17 cellular contexts compared by ENCODE assay signal in the genomic region with DNA sequence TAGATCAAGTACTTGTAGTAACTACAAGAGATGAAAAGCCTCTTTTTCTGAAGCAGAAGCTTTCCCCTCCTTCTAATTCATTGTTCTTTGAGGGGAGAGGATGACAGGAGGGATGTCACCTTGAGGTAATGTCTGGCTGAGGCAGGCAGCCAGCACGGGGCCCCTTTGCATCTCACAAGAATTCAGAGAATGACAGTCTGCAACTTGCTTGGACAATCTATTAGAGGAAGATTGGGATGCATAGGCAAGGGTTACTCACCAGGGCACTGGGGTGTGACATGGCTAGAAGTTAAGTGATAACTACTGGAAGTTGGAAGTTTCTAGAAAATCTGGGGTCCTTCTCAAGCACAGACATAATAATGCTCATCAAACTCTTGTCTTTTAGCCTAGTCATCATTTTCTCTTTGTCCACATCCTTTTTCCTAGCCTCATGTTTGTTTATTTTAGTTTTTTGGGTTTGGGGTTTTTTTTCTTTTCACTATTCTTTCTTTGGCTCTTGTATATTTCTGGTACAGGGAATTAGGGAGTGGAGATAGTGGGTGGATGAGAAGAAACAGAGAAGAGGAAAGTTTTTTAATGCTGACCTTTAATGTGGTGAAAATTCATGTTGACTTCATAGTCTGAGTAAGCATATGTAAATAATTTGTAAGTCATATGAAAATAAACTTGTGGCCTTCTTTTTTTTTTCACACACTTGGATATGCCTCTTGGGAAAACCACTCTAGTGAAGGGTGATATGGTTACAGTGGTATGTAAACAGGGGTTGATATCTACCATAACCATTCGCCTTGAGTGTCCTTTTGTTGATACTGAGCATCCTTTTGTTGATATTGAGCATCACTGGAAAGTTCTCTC. TPM values are rescaled to one million over a fixed set of nuclear protein-coding genes. Genes with fewer than 3 reads are reported as not detected.
A peak's percentile ranks its signal among the peaks of the same experiment; 100 is the strongest.
DNase-seq lines count a peak whose midpoint lies in the region; ATAC-seq, FAIRE-seq and TF ChIP-seq lines count a peak whose summit lies in the region.
"Had no signal": no experiment of that assay in that cellular context is flagged by ENCODE, and none has a peak within 500 bp of the region (broad histone marks: within the 10 kb centered on the region; RNA-seq: fewer than 3 reads in every experiment).

No MANE protein-coding gene starts in this region.

- DNase-seq in A172 (ENCODE audit: low spot score) (peak; percentile 8), GM23248 (peak; percentile 67), K562 (ENCODE audit: extremely low read depth in 1 of 4, low spot score in 3 of 4) (no peak), kidney tubule cell (ENCODE audit: low spot score) (peak; percentile 85), Right ventricle myocardium superior (no peak), NCI-H1105 (lab: John Stamatoyannopoulos, UW) (no peak)
- DNase-seq: activated CD8-positive, alpha-beta memory T cell treated with anti-CD3 and anti-CD28 coated beads, Interleukin-2, amount 50 U/mL, for 48 hours; activated naive CD8-positive, alpha-beta T cell treated with anti-CD3 and anti-CD28 coated beads, Interleukin-2, amount 10 ng/mL, durations not matched to agents 7 days and 5 days; mucosa of descending colon; NCI-H1092 treated with DMSO at 0.1 percent for 48 hours; NCI-H524 treated with DMSO at 0.1 percent for 48 hours; SHP77 treated with DMSO at 0.1 percent for 48 hours; WERI-Rb-1 had no signal

- H3K4me1 ChIP-seq in GM23248 (ENCODE audit: insufficient read depth) (peaks cover 29% of the 10 kb centered on the region), K562 (replicated peaks in 1 of 2; ENCODE audit: control insufficient read depth in 2 of 2, insufficient read depth in 2 of 2, low read length in 2 of 2) (peaks cover 0 to 6% of the 10 kb centered on the region in 2 experiments; a peak in 3 of 5 replicates)
- H3K4me1 ChIP-seq: BLaER1 had no signal

- H3F3A ChIP-seq in GM23248 (ENCODE audit: insufficient read depth): peaks cover 50% of the 10 kb centered on the region

- CTCF ChIA-PET in K562 (lab: Yijun Ruan, JAX; ENCODE audit: low intra/inter-chr PET ratio): no interaction called here

- H3K27me3 ChIP-seq in GM23248 (replicated peaks; ENCODE audit: insufficient read depth): no peaks in the 10 kb centered on the region
- H3K27me3 ChIP-seq in K562 (ENCODE audit: control insufficient read depth in 2 of 2, insufficient read depth in 2 of 2, low read length in 2 of 2): no peaks in the 10 kb centered on the region
- H3K27me3 ChIP-seq: BLaER1 had no signal

- H3K79me2 ChIP-seq in GM23248 (ENCODE audit: insufficient read depth): no peaks in the 10 kb centered on the region
- H3K79me2 ChIP-seq in K562 (ENCODE audit: control insufficient read depth, insufficient read depth, low read length): no peaks in the 10 kb centered on the region

- peak overlapping the region; percentile 36 for H3K27ac ChIP-seq in GM23248
- H3K27ac ChIP-seq in K562 (ENCODE audit: extremely low read depth, low read depth, low read length): no peak overlapping the region
- H3K27ac ChIP-seq: BLaER1, WERI-Rb-1 had no signal

- 4 to 13% methylated on average over 2 of the region's 2 CpGs for WGBS in GM23248 (ENCODE audit: low coverage in 1 of 2, low lambda C conversion rate in 2 of 2, missing lambda C conversion rate in 2 of 2), 2 experiments
- WGBS in K562 (ENCODE audit: insufficient coverage, low coverage, missing lambda C conversion rate): 0% methylated on average over 1 of the region's 2 CpGs

- H3K9ac ChIP-seq in GM23248 (no peak overlapping the region), K562 (ENCODE audit: insufficient read depth in 1 of 2, low read depth in 2 of 2, low read length in 2 of 2) (no peak overlapping the region)
- H3K9ac ChIP-seq: BLaER1 had no signal

- ATAC-seq in K562: no peak
- ATAC-seq in HG02610 (IDR thresholded peaks at IDR 0.05; ENCODE audit: unreplicated experiment): no peak
- ATAC-seq in HG03442 (IDR thresholded peaks at IDR 0.05; ENCODE audit: unreplicated experiment): no peak
- ATAC-seq in Right ventricle myocardium superior (ENCODE audit: poor library complexity): no peak
- ATAC-seq: mucosa of descending colon, sciatic nerve had no signal

- intact Hi-C loops in K562 (cut with micrococcal nuclease) (loop anchor here (10.0 kb wide), 1 partner anchor 929 kb away; no protein-coding TSS in a partner anchor), Right ventricle myocardium superior (cut with DNase I) (no loop called here)

- no peak for TF ChIP-seq RAD21 in K562 (CRISPR knock-in tag; conservative IDR thresholded peaks at IDR 0.05 in 1 of 2, IDR thresholded peaks at IDR 0.05 in 1 of 2)

- no TSS peak for BruUV-seq in K562 (replicated peaks; lab: Mats Ljungman, UMichigan)

- in situ Hi-C loops in GM23248 (cut with MboI): loop anchor here (10.0 to 25.0 kb wide), 2 partner anchors 269 to 671 kb away; partner anchors contain the start of genes ESRRB, IFT43 and TGFB3
- in situ Hi-C loops in K562 (cut with MboI): loop anchor here (5.0 to 25.0 kb wide), 3 partner anchors 266 to 939 kb away; partner anchors contain the start of genes ESRRB and TGFB3

- POLR2A ChIA-PET in K562 (lab: Yijun Ruan, JAX): interaction anchor here (0.9 kb wide), 1 partner anchor 171 kb away, joined by 3 read pairs; no protein-coding TSS in a partner anchor

- TF ChIP-seq POLR2A in K562 (conservative IDR thresholded peaks at IDR 0.05): no peak

- H3K4me3 ChIP-seq in GM23248: no peak overlapping the region
- no peak overlapping the region for H3K4me3 ChIP-seq in K562
- H3K4me3 ChIP-seq: BLaER1, mucosa of descending colon had no signal

- no peaks in the 10 kb centered on the region for H3K36me3 ChIP-seq in GM23248 (ENCODE audit: low read depth)
- H3K36me3 ChIP-seq in K562 (ENCODE audit: control insufficient read depth, insufficient read depth, low read length): peaks cover 6% of the 10 kb centered on the region; the same call in 1 of the 3 replicates

- FAIRE-seq in K562 (lab: Jason Lieb, UNC): no peak

- no peaks in the 10 kb centered on the region for H3K9me2 ChIP-seq in GM23248 (ENCODE audit: insufficient read depth)

- no peak for TF ChIP-seq EP300 in K562 (IDR thresholded peaks at IDR 0.05; ENCODE audit: low read length)

- H3K4me2 ChIP-seq in GM23248 (ENCODE audit: unreplicated experiment) (peak overlapping the region; percentile 35), K562 (ENCODE audit: insufficient read depth, low read length) (no peak overlapping the region)
- H3K4me2 ChIP-seq: BLaER1 had no signal

- H2AFZ ChIP-seq in GM23248 (no peak overlapping the region), K562 (ENCODE audit: low read depth, low read length) (no peak overlapping the region)

- no peak for TF ChIP-seq CTCF in K562 (IDR thresholded peaks at IDR 0.05 in 2 of 3, conservative IDR thresholded peaks at IDR 0.05 in 1 of 3; ENCODE audit: insufficient read depth in 2 of 3, low read depth in 1 of 3, low read length in 3 of 3)

- H3K9me1 ChIP-seq in K562 (ENCODE audit: control insufficient read depth, insufficient read depth, low read length): no peaks in the 10 kb centered on the region

- H4K20me1 ChIP-seq in GM23248 (ENCODE audit: insufficient read depth): no peaks in the 10 kb centered on the region
- no peaks in the 10 kb centered on the region for H4K20me1 ChIP-seq in K562 (replicated peaks; ENCODE audit: control insufficient read depth, insufficient read depth, low read length)
- H4K20me1 ChIP-seq: BLaER1 had no signal

- H3K9me3 ChIP-seq in GM23248 (ENCODE audit: low read depth): no peaks in the 10 kb centered on the region
- no peaks in the 10 kb centered on the region for H3K9me3 ChIP-seq in K562 (replicated peaks; ENCODE audit: control insufficient read depth, insufficient read depth, low read depth, low read length)
- H3K9me3 ChIP-seq: BLaER1, mucosa of descending colon had no signal

RNA-seq across cellular contexts. Expression of gene TTLL5, which starts 55.1 kb away (rescaled TPM):
- 10.1 and 16.8 TPM in 2 replicates for total RNA-seq in A172 (2014; rRNA removed; shearing (Covaris generic))
- total RNA-seq in GM23248 (2014; rRNA removed; shearing (Covaris generic)): 14.8 and 17.8 TPM in 2 replicates
- polyA plus RNA-seq in GM23248 (2016; fragmentation: Nextera tagmentation; extraction: Ambion mirVana) (14.3 and 14.6 TPM in 2 replicates), K562 (2011; rRNA removed) (17.9 and 18.9 TPM in 2 replicates), K562 (2014; fragmentation: Illumina TruSeq; extraction: Trizol) (13.4 and 15.8 TPM in 2 replicates), K562 (2014; fragmentation: Nextera tagmentation; extraction: Ambion mirVana) (1 to 10 TPM; 4.1 to 5.4 TPM), K562 (2014; rRNA removed) (12.1 and 12.3 TPM in 2 replicates)
- total RNA-seq in K562 (2011; cell fraction: chromatin; rRNA removed; ENCODE audit: low replicate concordance): 110 and 194 TPM in 2 replicates
- total RNA-seq in K562 (2011; cell fraction: nucleolus; rRNA removed): 36.7 and 39.5 TPM in 2 replicates
- 63.6 and 87.8 TPM in 2 replicates for total RNA-seq in K562 (2011; cell fraction: nucleoplasm; rRNA removed)
- total RNA-seq in K562 (2014; rRNA removed) (9.0 and 10.8 TPM in 2 replicates), K562 (2014; rRNA removed; fragmentation: Illumina TruSeq; extraction: Trizol) (12.6 and 16.7 TPM in 2 replicates), K562 (2015; rRNA removed; fragmentation: Illumina TruSeq; extraction: Trizol) (16.9 and 17.0 TPM in 2 replicates), K562 (2021) (17.3 and 17.7 TPM in 2 replicates), Right ventricle myocardium superior (15.1 TPM)
- polyA plus RNA-seq in K562 (2011; cell fraction: cytosol; rRNA removed): 7.4 and 10.1 TPM in 2 replicates
- 24.1 and 26.5 TPM in 2 replicates for polyA plus RNA-seq in K562 (2011; cell fraction: nucleus; rRNA removed)
- polyA plus RNA-seq in K562 (2012): 10.2 and 11.5 TPM in 2 replicates
- 67.6 and 79.8 TPM in 2 replicates for polyA minus RNA-seq in K562 (2011; rRNA and poly(A)+ RNA removed)
- 9.8 and 17.4 TPM in 2 replicates for polyA minus RNA-seq in K562 (2011; cell fraction: cytosol; rRNA and poly(A)+ RNA removed)
- 38.1 and 61.6 TPM in 2 replicates for polyA minus RNA-seq in K562 (2011; cell fraction: nucleus; rRNA and poly(A)+ RNA removed)

RNA-seq across cellular contexts. Expression of gene ERG28, which starts 55.5 kb away (rescaled TPM):
- 6.1 and 6.4 TPM in 2 replicates for total RNA-seq in A172 (2014; rRNA removed; shearing (Covaris generic))
- total RNA-seq in GM23248 (2014; rRNA removed; shearing (Covaris generic)): 6.6 and 8.9 TPM in 2 replicates
- polyA plus RNA-seq in GM23248 (2016; fragmentation: Nextera tagmentation; extraction: Ambion mirVana) (21.4 and 22.2 TPM in 2 replicates), K562 (2011; rRNA removed) (34.2 and 39.2 TPM in 2 replicates), K562 (2014; fragmentation: Illumina TruSeq; extraction: Trizol) (17.2 and 21.3 TPM in 2 replicates), K562 (2014; fragmentation: Nextera tagmentation; extraction: Ambion mirVana) (10 to 100 TPM; 26.0 to 32.4 TPM), K562 (2014; rRNA removed) (14.2 and 19.3 TPM in 2 replicates)
- total RNA-seq in K562 (2011; cell fraction: chromatin; rRNA removed; ENCODE audit: low replicate concordance): 12.2 and 14.7 TPM in 2 replicates
- 20.0 and 23.0 TPM in 2 replicates for total RNA-seq in K562 (2011; cell fraction: nucleolus; rRNA removed)
- total RNA-seq in K562 (2011; cell fraction: nucleoplasm; rRNA removed): 26.0 and 32.5 TPM in 2 replicates
- total RNA-seq in K562 (2014; rRNA removed) (3.1 and 5.4 TPM in 2 replicates), K562 (2014; rRNA removed; fragmentation: Illumina TruSeq; extraction: Trizol) (8.0 and 8.5 TPM in 2 replicates), K562 (2015; rRNA removed; fragmentation: Illumina TruSeq; extraction: Trizol) (6.2 and 6.8 TPM in 2 replicates), K562 (2021) (11.3 and 11.4 TPM in 2 replicates), Right ventricle myocardium superior (5.9 TPM)
- 26.3 and 42.2 TPM in 2 replicates for polyA plus RNA-seq in K562 (2011; cell fraction: cytosol; rRNA removed)
- 8.5 and 14.6 TPM in 2 replicates for polyA plus RNA-seq in K562 (2011; cell fraction: nucleus; rRNA removed)
- 11.1 and 13.5 TPM in 2 replicates for polyA plus RNA-seq in K562 (2012)
- polyA minus RNA-seq in K562 (2011; rRNA and poly(A)+ RNA removed): 9.5 and 11.5 TPM in 2 replicates
- polyA minus RNA-seq in K562 (2011; cell fraction: cytosol; rRNA and poly(A)+ RNA removed): 4.7 and 5.0 TPM in 2 replicates
- polyA minus RNA-seq in K562 (2011; cell fraction: nucleus; rRNA and poly(A)+ RNA removed): 4.0 and 7.1 TPM in 2 replicates

Comparison
In these comparisons a context has a peak if more than half of its experiments do, and no peak if none do; other contexts are left out.
1. DNase-seq: peak in A172 (single experiment), GM23248 (single experiment) and kidney tubule cell (single experiment); none in K562 (0 of 4), Right ventricle myocardium superior (single experiment) and NCI-H1105 (single experiment).